Comparison of ENCODE assay signal across 21 cellular contexts in the genomic region with DNA sequence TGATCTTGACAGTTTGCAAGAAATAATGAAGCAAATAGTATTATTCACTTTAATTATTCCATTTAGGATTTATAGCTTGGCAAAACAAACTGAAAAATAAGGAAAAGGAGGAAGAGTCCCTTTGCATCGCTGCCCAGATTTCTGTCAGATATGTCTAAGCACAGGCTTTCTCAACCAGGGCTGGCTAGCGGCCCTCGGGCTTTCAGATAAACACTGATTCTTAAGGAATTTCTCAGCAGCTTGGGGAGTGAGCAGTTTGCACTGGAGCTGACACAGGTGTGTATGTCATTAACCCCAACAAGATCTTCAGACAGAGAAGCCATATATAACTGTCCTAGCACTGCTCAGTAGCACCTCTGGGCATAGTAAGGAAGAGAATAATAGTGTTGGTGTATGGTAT. TPM values are rescaled to one million over a fixed set of nuclear protein-coding genes. Genes with fewer than 3 reads are reported as not detected.
DNase-seq lines count a peak whose midpoint lies in the region; ATAC-seq and TF ChIP-seq lines count a peak whose summit lies in the region.
"Had no signal": no experiment of that assay in that cellular context is flagged by ENCODE, and none has a peak within 500 bp of the region (broad histone marks: within the 10 kb centered on the region; RNA-seq: fewer than 3 reads in every experiment).

No MANE protein-coding gene starts in this region.

- peak; percentile 9 for DNase-seq in ELF-1 (ENCODE audit: low read depth, low spot score)
- DNase-seq in foreskin keratinocyte: no peak
- DNase-seq in left kidney (ENCODE audit: low read depth, low spot score): peak; percentile 51
- peak; percentile 76 for DNase-seq in posterior vena cava (ENCODE audit: low spot score)
- no peak for DNase-seq in GDM1 (lab: John Stamatoyannopoulos, UW)
- no peak for DNase-seq in stimulated activated naive CD8-positive, alpha-beta T cell treated with anti-CD3 and anti-CD28 coated beads, Interleukin-15, amount 100 ng/mL, for 72 hours
- DNase-seq: 8988T; ACHN; C1 segment of cervical spinal cord; Calu3; CD4-positive, alpha-beta memory T cell; COR-L47; DMS153; DND-41; GF-D8; GM23248; H7; HCEC 1CT had no signal

- H3K9me3 Mint-ChIP-seq in stimulated activated naive CD8-positive, alpha-beta T cell treated with anti-CD3 and anti-CD28 coated beads, Interleukin-15, amount 100 ng/mL, for 72 hours: peaks cover 0 to 10% of the 10 kb centered on the region in 2 donors

- H3K27ac ChIP-seq in foreskin keratinocyte: no peak overlapping the region
- H3K27ac ChIP-seq: A549, GM23248 had no signal

- no peaks in the 10 kb centered on the region for H3K4me1 Mint-ChIP-seq in stimulated activated naive CD8-positive, alpha-beta T cell treated with anti-CD3 and anti-CD28 coated beads, Interleukin-15, amount 100 ng/mL, for 72 hours
- H3K4me1 Mint-ChIP-seq: CD4-positive, alpha-beta memory T cell had no signal

- H3K27me3 ChIP-seq in foreskin keratinocyte: no peaks in the 10 kb centered on the region

- no peak for TF ChIP-seq CTCF in foreskin keratinocyte (conservative IDR thresholded peaks at IDR 0.05)

- no peaks in the 10 kb centered on the region for H3K4me1 ChIP-seq in foreskin keratinocyte
- H3K4me1 ChIP-seq: A549 had no signal

- no peaks in the 10 kb centered on the region for H3K27me3 Mint-ChIP-seq in stimulated activated naive CD8-positive, alpha-beta T cell treated with anti-CD3 and anti-CD28 coated beads, Interleukin-15, amount 100 ng/mL, for 72 hours
- H3K27me3 Mint-ChIP-seq: CD4-positive, alpha-beta memory T cell had no signal

- ATAC-seq in foreskin keratinocyte (peak; percentile 14), GM18870 (IDR thresholded peaks at IDR 0.05; ENCODE audit: unreplicated experiment) (no peak), GM19035 (IDR thresholded peaks at IDR 0.05; ENCODE audit: unreplicated experiment) (no peak)
- ATAC-seq in stimulated activated naive CD8-positive, alpha-beta T cell treated with anti-CD3 and anti-CD28 coated beads, Interleukin-15, amount 100 ng/mL, for 72 hours: no peak
- ATAC-seq: A549 had no signal

- H3K27ac Mint-ChIP-seq in stimulated activated naive CD8-positive, alpha-beta T cell treated with anti-CD3 and anti-CD28 coated beads, Interleukin-15, amount 100 ng/mL, for 72 hours: no peak overlapping the region
- H3K27ac Mint-ChIP-seq: CD4-positive, alpha-beta memory T cell had no signal

- H3K4me3 Mint-ChIP-seq in stimulated activated naive CD8-positive, alpha-beta T cell treated with anti-CD3 and anti-CD28 coated beads, Interleukin-15, amount 100 ng/mL, for 72 hours: no peak overlapping the region
- H3K4me3 Mint-ChIP-seq: CD4-positive, alpha-beta memory T cell had no signal

- intact Hi-C loops in posterior vena cava (cut with DNase I): no loop called here

RNA-seq across cellular contexts. Expression of gene SEMA3D, which starts 47.9 kb away (rescaled TPM):
- total RNA-seq in foreskin keratinocyte: 8.3 and 10.6 TPM in 2 replicates
- 0.82 and 1.2 TPM in 2 replicates for polyA plus RNA-seq in foreskin keratinocyte
- 10 to 100 TPM; 19.8 to 21.4 TPM for total RNA-seq in posterior vena cava
- total RNA-seq: CD4-positive, alpha-beta memory T cell had no signal
- polyA plus RNA-seq: CD4-positive, alpha-beta memory T cell had no signal

Comparison
In these comparisons a context has a peak if more than half of its experiments do, and no peak if none do; other contexts are left out.
1. DNase-seq: peak in ELF-1 (single experiment), left kidney (single experiment) and posterior vena cava (single experiment); none in foreskin keratinocyte (0 of 2), GDM1 (single experiment) and stimulated activated naive CD8-positive, alpha-beta T cell treated with anti-CD3 and anti-CD28 coated beads, Interleukin-15, amount 100 ng/mL, for 72 hours (0 of 2).